In the genomic region with DNA sequence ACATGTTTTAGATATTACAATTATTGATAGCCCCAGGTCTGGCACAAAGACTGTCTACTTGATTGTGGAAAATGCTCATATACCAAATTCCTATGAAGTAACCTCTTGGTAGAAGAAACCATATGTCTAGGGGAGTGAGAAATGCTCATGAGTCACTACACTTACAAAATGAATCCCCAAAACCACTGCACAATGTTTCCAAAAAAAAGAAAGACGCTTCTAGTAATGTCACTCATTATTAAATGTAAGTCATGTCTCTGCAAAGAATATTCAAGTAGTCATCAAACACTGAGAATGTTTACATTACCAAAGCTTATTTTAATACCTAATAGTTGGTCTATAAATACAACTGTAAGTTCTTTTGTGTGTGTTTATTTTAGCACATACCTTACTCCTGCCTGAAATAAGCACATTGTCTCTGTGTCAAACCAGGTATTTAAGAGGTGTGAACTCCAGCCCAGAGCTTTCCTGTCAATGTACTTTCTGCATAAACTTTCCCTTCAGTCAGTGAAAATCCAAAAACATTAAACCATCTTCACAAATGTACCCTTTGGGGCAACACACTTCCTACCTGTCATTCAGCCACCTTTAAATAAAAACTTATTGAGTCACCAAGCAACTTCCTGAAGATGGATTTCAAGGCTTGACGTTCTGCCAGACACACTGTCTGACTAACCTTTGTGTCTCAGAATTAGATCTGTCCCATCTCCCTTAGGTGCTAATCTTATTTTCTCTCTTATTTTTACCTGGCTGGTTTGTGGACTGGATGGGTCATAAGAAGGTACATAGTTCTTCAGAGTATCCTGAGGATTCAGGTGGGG, we compare ENCODE assay signal across 17 cellular contexts.
DNase-seq lines count a peak whose midpoint lies in the region; ATAC-seq and TF ChIP-seq lines count a peak whose summit lies in the region.
"Had no signal": no experiment of that assay in that cellular context is flagged by ENCODE, and none has a peak within 500 bp of the region (broad histone marks: within the 10 kb centered on the region; RNA-seq: fewer than 3 reads in every experiment).

No MANE protein-coding gene starts in this region.

- DNase-seq in H9 (no peak), WTC11 (ENCODE audit: low spot score) (no peak), osteoblast (ENCODE audit: insufficient read length, low spot score, missing footprints) (peak; percentile 35), tibial nerve (ENCODE audit: low spot score in 2 of 2) (no peak), NCI-H1930 (lab: John Stamatoyannopoulos, UW) (no peak), stomach (no peak)
- DNase-seq: activated CD8-positive, alpha-beta T cell treated with anti-CD3 and anti-CD28 coated beads for 36 hours; adrenal gland; left ventricle myocardium superior; NCI-H2107; spleen; SW 1271 had no signal

- no peaks in the 10 kb centered on the region for H4K20me1 ChIP-seq in H9 (ENCODE audit: control insufficient read depth, insufficient read depth, insufficient read length)
- no peaks in the 10 kb centered on the region for H4K20me1 ChIP-seq in osteoblast (ENCODE audit: insufficient read depth, low read length)

- H2BK120ac ChIP-seq in H9 (ENCODE audit: low read depth, low read length, poor library complexity, severe bottlenecking) = no peak overlapping the region

- H3K4me1 Mint-ChIP-seq in H9 = peaks cover 14 to 16% of the 10 kb centered on the region in 2 experiments
- H3K4me1 Mint-ChIP-seq in WTC11 = peaks cover 19% of the 10 kb centered on the region

- CTCF ChIA-PET in WTC11 (lab: Charles Lee) = interaction anchor here (1.2 kb wide), 1 partner anchor 17 kb away, joined by 4 read pairs; no protein-coding TSS in a partner anchor

- H3T11ph ChIP-seq in H9 (ENCODE audit: low read length) = no peak overlapping the region

- H3K36me3 ChIP-seq in osteoblast (ENCODE audit: insufficient read depth, low read length) = peaks cover 25% of the 10 kb centered on the region
- peaks cover 0 to 54% (median 0%) of the 10 kb centered on the region in 3 donors for H3K36me3 ChIP-seq in tibial nerve
- peaks cover 15 to 59% (median 50%) of the 10 kb centered on the region in 4 donors for H3K36me3 ChIP-seq in stomach

- H3K27me3 ChIP-seq in H9 (ENCODE audit: insufficient read depth, low read length) (no peaks in the 10 kb centered on the region), osteoblast (ENCODE audit: insufficient read depth, low read length) (no peaks in the 10 kb centered on the region), tibial nerve (no peaks in the 10 kb centered on the region), stomach (no peaks in the 10 kb centered on the region)
- H3K27me3 ChIP-seq: adrenal gland, esophagus muscularis mucosa, spleen had no signal

- no peak overlapping the region for H4K91ac ChIP-seq in H9 (ENCODE audit: insufficient read length, low read depth, low read length)

- no peak overlapping the region for H3K4me2 ChIP-seq in H9 (ENCODE audit: insufficient read depth, insufficient read length, low read length)
- no peak overlapping the region for H3K4me2 ChIP-seq in osteoblast (ENCODE audit: insufficient read depth, low read length)
- H3K4me2 ChIP-seq: GM23338 had no signal

- whole genome bisulfite sequencing in H9 (ENCODE audit: extremely low coverage, insufficient read length, low lambda C conversion rate) = no CpG with 5 or more reads among the region's 2 CpGs
- WGBS in tibial nerve, 2 donors = 82 to 99% methylated on average over 2 of the region's 2 CpGs
- WGBS in stomach, 5 donors = 69 to 74% (median 72%) methylated on average over 2 of the region's 2 CpGs

- no peak overlapping the region for H3K14ac ChIP-seq in H9 (ENCODE audit: insufficient read depth, low read length)

- H4K8ac ChIP-seq in H9 (replicated peaks; ENCODE audit: insufficient read length, low read depth, low read length) = no peak overlapping the region

- H4K5ac ChIP-seq in H9 (ENCODE audit: insufficient read length, low read depth, low read length) = no peak overlapping the region

- no peak overlapping the region for H2AFZ ChIP-seq in H9 (ENCODE audit: low read length)
- H2AFZ ChIP-seq in osteoblast (ENCODE audit: low read length) = no peak overlapping the region
- H2AFZ ChIP-seq: GM23338 had no signal

- no peak overlapping the region for H3K4ac ChIP-seq in H9 (ENCODE audit: low read depth, low read length)

- TF ChIP-seq CTCF in H9 (conservative IDR thresholded peaks at IDR 0.05) (no peak), WTC11 (IDR thresholded peaks at IDR 0.05) (no peak), osteoblast (IDR thresholded peaks at IDR 0.05; ENCODE audit: extremely low read depth, low read depth, low read length) (no peak), tibial nerve (IDR thresholded peaks at IDR 0.05) (no peak), stomach (IDR thresholded peaks at IDR 0.05) (no peak)

- H3K27ac ChIP-seq in H9 (ENCODE audit: insufficient read length, low read depth, low read length) = no peak overlapping the region
- H3K27ac ChIP-seq in osteoblast (ENCODE audit: low read depth, low read length) = no peak overlapping the region
- H3K27ac ChIP-seq in tibial nerve = no peak overlapping the region
- H3K27ac ChIP-seq in stomach = no peak overlapping the region
- H3K27ac ChIP-seq: adrenal gland, coronary artery, esophagus muscularis mucosa, spleen had no signal

- no peak overlapping the region for H3K9ac ChIP-seq in H9 (ENCODE audit: extremely low read depth, insufficient read length, low read length)

- intact Hi-C loops in stomach (cut with DNase I; ENCODE audit: low total_unique reads) = no loop called here

- H3K79me1 ChIP-seq in H9 (ENCODE audit: insufficient read depth, low read depth, low read length, poor library complexity, severe bottlenecking) = no peaks in the 10 kb centered on the region

- H3K56ac ChIP-seq in H9 (ENCODE audit: insufficient read length, low read depth, low read length) = no peak overlapping the region

- no peak overlapping the region for H2BK12ac ChIP-seq in H9 (ENCODE audit: insufficient read length, low read depth, low read length)

- POLR2A ChIA-PET in WTC11 (lab: Charles Lee) = interaction anchor here (0.5 kb wide), 1 partner anchor 321 kb away, joined by 3 read pairs; no protein-coding TSS in a partner anchor

- H3K27ac Mint-ChIP-seq in H9 (peak overlapping the region in 2 of 3 experiments; percentile 8 to 26; a peak in 2 of 7 replicates), WTC11 (peak overlapping the region; percentile 13)
- H3K27ac Mint-ChIP-seq: activated CD8-positive, alpha-beta T cell treated with anti-CD3 and anti-CD28 coated beads for 36 hours; GM23338 had no signal

- no peaks in the 10 kb centered on the region for H3K4me1 ChIP-seq in H9 (ENCODE audit: insufficient read depth, low read length)
- H3K4me1 ChIP-seq in osteoblast (ENCODE audit: insufficient read depth, low read length) = peaks cover 11% of the 10 kb centered on the region
- no peaks in the 10 kb centered on the region for H3K4me1 ChIP-seq in tibial nerve
- peaks cover 0 to 8% (median 3%) of the 10 kb centered on the region in 4 donors for H3K4me1 ChIP-seq in stomach
- H3K4me1 ChIP-seq: adrenal gland, spleen had no signal

- no peak overlapping the region for H2BK20ac ChIP-seq in H9 (ENCODE audit: low read depth, low read length, poor library complexity, severe bottlenecking)

- H3K4me3 ChIP-seq in osteoblast (ENCODE audit: insufficient read depth, low read length) = no peak overlapping the region
- H3K4me3 ChIP-seq in tibial nerve = no peak overlapping the region
- no peak overlapping the region for H3K4me3 ChIP-seq in stomach
- H3K4me3 ChIP-seq: adrenal gland, coronary artery, esophagus muscularis mucosa, GM23338, spleen had no signal

- H3K9me3 Mint-ChIP-seq in H9 (no peaks in the 10 kb centered on the region), WTC11 (no peaks in the 10 kb centered on the region)
- H3K9me3 Mint-ChIP-seq: activated CD8-positive, alpha-beta T cell treated with anti-CD3 and anti-CD28 coated beads for 36 hours; GM23338 had no signal

- H2BK15ac ChIP-seq in H9 (ENCODE audit: low read depth, low read length) = no peak overlapping the region

- H3K79me2 ChIP-seq in H9 (ENCODE audit: insufficient read depth, low read length) = no peaks in the 10 kb centered on the region
- H3K79me2 ChIP-seq in osteoblast (ENCODE audit: insufficient read depth, low read length) = no peaks in the 10 kb centered on the region

- H2BK5ac ChIP-seq in H9 (ENCODE audit: insufficient read length, low read length) = no peak overlapping the region

- H3K9me3 ChIP-seq in H9 (ENCODE audit: control insufficient read depth, low read depth, low read length) (no peaks in the 10 kb centered on the region), osteoblast (ENCODE audit: low read depth, low read length) (no peaks in the 10 kb centered on the region), tibial nerve (no peaks in the 10 kb centered on the region), stomach (no peaks in the 10 kb centered on the region)
- H3K9me3 ChIP-seq: adrenal gland, esophagus muscularis mucosa, spleen had no signal

- TF ChIP-seq POLR2A in tibial nerve (IDR thresholded peaks at IDR 0.05) (no peak), stomach (IDR thresholded peaks at IDR 0.05) (no peak)

- no peak overlapping the region for H2AK5ac ChIP-seq in H9 (ENCODE audit: insufficient read length, low read length)

- H3K23ac ChIP-seq in H9 (ENCODE audit: insufficient read length, low read depth, low read length) = no peak overlapping the region

- TF ChIP-seq EP300 in tibial nerve (IDR thresholded peaks at IDR 0.05) (no peak), stomach (IDR thresholded peaks at IDR 0.05) (no peak)

- H3K23me2 ChIP-seq in H9 (ENCODE audit: insufficient read length, low read depth, low read length, poor library complexity, severe bottlenecking) = no peaks in the 10 kb centered on the region

- H3K27me3 Mint-ChIP-seq in H9 (ENCODE audit: low read depth) = no peaks in the 10 kb centered on the region
- no peaks in the 10 kb centered on the region for H3K27me3 Mint-ChIP-seq in WTC11 (ENCODE audit: low read depth)

- H3K36me3 Mint-ChIP-seq in H9 (ENCODE audit: insufficient read depth in 1 of 3, low read depth in 3 of 3) (peaks cover 0 to 15% (median 0%) of the 10 kb centered on the region in 3 experiments; a peak in 1 of 7 replicates), WTC11 (peaks cover 6% of the 10 kb centered on the region; the same call in 1 of the 2 replicates)

- no peak overlapping the region for H3K4me3 Mint-ChIP-seq in H9
- no peak overlapping the region for H3K4me3 Mint-ChIP-seq in WTC11
- H3K4me3 Mint-ChIP-seq: activated CD8-positive, alpha-beta T cell treated with anti-CD3 and anti-CD28 coated beads for 36 hours; GM23338 had no signal

- H3K18ac ChIP-seq in H9 (ENCODE audit: insufficient read length, low read depth, low read length) = no peak overlapping the region

- ATAC-seq in WTC11 (no peak), esophagus mucosa (peak; percentile 74), GM18517 (IDR thresholded peaks at IDR 0.05; ENCODE audit: unreplicated experiment) (no peak)
- ATAC-seq: activated CD8-positive, alpha-beta T cell treated with anti-CD3 and anti-CD28 coated beads for 36 hours; GM23338; left ventricle myocardium superior had no signal

TF ChIP-seq in WTC11, 78 proteins besides CTCF, POLR2A, EP300 and RAD21 (continues in another document):
- no peak for TF ChIP-seq SMAD4 (CRISPR knock-in tag; IDR thresholded peaks at IDR 0.05)
